Comparison of ENCODE assay signal across 12 cellular contexts in the genomic region with DNA sequence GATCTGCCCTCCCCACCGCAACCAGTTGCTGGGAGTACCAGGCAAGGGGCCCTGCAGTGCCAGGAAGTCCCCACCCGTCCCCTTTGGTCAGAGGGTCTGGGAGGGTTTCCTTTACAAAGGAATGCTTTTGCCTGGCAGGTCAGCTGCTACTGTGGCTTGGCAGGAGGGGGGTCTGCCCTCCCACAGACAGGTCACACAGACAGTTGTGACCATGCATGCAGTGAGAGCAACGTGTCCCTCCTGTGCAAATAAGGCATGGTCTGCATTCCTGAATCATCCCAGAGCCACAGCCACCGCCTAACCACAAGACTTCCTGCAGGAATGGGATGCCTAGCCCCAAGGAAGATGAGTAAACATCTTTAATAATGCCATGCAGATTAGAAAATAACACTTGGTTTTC. TPM values are rescaled to one million over a fixed set of nuclear protein-coding genes. Genes with fewer than 3 reads are reported as not detected.
A peak's percentile ranks its signal among the peaks of the same experiment; 100 is the strongest.
DNase-seq lines count a peak whose midpoint lies in the region; ATAC-seq lines count a peak whose summit lies in the region.
"Had no signal": no experiment of that assay in that cellular context is flagged by ENCODE, and none has a peak within 500 bp of the region (broad histone marks: within the 10 kb centered on the region; RNA-seq: fewer than 3 reads in every experiment).

No MANE protein-coding gene starts in this region.

- H3K36me3 ChIP-seq in SJSA1: no peaks in the 10 kb centered on the region
- H3K36me3 ChIP-seq in iPS-18a (ENCODE audit: control insufficient read depth, low read depth, low read length): no peaks in the 10 kb centered on the region
- H3K36me3 ChIP-seq: tibial artery, WERI-Rb-1 had no signal

- H3K27ac ChIP-seq in SJSA1: no peak overlapping the region
- no peak overlapping the region for H3K27ac ChIP-seq in iPS-18a (ENCODE audit: low read length)
- H3K27ac ChIP-seq: tibial artery, WERI-Rb-1 had no signal

- H3K27me3 ChIP-seq in SJSA1 (replicated peaks): no peaks in the 10 kb centered on the region
- H3K27me3 ChIP-seq in iPS-18a (ENCODE audit: control insufficient read depth, insufficient read depth, low read length): peaks cover 32% of the 10 kb centered on the region

- DNase-seq in H4 (ENCODE audit: low spot score) (peak; percentile 59), SJSA1 (ENCODE audit: low read depth in 1 of 2, low spot score in 2 of 2) (peak; percentile 54 to 71), skeletal muscle cell (ENCODE audit: low read depth) (peak; percentile 6), HuH-7 (ENCODE audit: low spot score) (no peak), mucosa of gallbladder (ENCODE audit: low spot score) (no peak), NCI-H1105 (lab: John Stamatoyannopoulos, UW) (no peak)
- DNase-seq: stimulated activated CD4-positive, alpha-beta T cell treated with anti-CD3 and anti-CD28 coated beads, Interleukin-12 subunit alpha, Interleukin-12 subunit beta, amount 100 ng/mL, for 4 hours; WERI-Rb-1 had no signal

- H3K4me1 ChIP-seq in SJSA1 (replicated peaks) (peaks cover 24% of the 10 kb centered on the region), iPS-18a (ENCODE audit: control insufficient read depth, low read depth, low read length) (peaks cover 16% of the 10 kb centered on the region)
- H3K4me1 ChIP-seq: tibial artery had no signal

- no peak overlapping the region for H3K9ac ChIP-seq in iPS-18a (ENCODE audit: low read length)

- ATAC-seq in HG02642 (IDR thresholded peaks at IDR 0.05; ENCODE audit: poor library complexity, unreplicated experiment): no peak

- no peak overlapping the region for H3K4me3 ChIP-seq in SJSA1
- H3K4me3 ChIP-seq in iPS-18a (ENCODE audit: low read length): peak overlapping the region; percentile 71
- no peak overlapping the region for H3K4me3 ChIP-seq in skeletal muscle cell (ENCODE audit: low read depth, low read length)

- no peaks in the 10 kb centered on the region for H3K9me3 ChIP-seq in SJSA1 (replicated peaks)
- H3K9me3 ChIP-seq in iPS-18a (ENCODE audit: control insufficient read depth, low read depth, low read length): no peaks in the 10 kb centered on the region
- H3K9me3 ChIP-seq: tibial artery had no signal

RNA-seq across cellular contexts. Expression of gene F13A1, which starts 0.4 kb away (rescaled TPM):
- 0.02 TPM in 1 of 2 replicates, not detected in the other for total RNA-seq in H4 (2014; rRNA removed; shearing (Covaris generic))
- 0.45 TPM in 1 of 2 replicates, not detected in the other for total RNA-seq in SJSA1 (2014; rRNA removed; shearing (Covaris generic))
- total RNA-seq in mucosa of gallbladder: 55.1 TPM
- total RNA-seq: fibroblast of lung had no signal

Comparison
In these comparisons a context has a peak if more than half of its experiments do, and no peak if none do; other contexts are left out.
1. DNase-seq: peak in H4 (single experiment), SJSA1 (2 of 2) and skeletal muscle cell (single experiment); none in HuH-7 (single experiment), mucosa of gallbladder (single experiment) and NCI-H1105 (single experiment).
2. RNA of gene F13A1, which starts 0.4 kb away (total RNA-seq): 55.1 TPM in mucosa of gallbladder (single experiment); 0.45 TPM in SJSA1 and 0.02 TPM in H4; every median in the first group is over 10 times any median in the second.